1 cellular context compared by ENCODE assay signal in the genomic region with DNA sequence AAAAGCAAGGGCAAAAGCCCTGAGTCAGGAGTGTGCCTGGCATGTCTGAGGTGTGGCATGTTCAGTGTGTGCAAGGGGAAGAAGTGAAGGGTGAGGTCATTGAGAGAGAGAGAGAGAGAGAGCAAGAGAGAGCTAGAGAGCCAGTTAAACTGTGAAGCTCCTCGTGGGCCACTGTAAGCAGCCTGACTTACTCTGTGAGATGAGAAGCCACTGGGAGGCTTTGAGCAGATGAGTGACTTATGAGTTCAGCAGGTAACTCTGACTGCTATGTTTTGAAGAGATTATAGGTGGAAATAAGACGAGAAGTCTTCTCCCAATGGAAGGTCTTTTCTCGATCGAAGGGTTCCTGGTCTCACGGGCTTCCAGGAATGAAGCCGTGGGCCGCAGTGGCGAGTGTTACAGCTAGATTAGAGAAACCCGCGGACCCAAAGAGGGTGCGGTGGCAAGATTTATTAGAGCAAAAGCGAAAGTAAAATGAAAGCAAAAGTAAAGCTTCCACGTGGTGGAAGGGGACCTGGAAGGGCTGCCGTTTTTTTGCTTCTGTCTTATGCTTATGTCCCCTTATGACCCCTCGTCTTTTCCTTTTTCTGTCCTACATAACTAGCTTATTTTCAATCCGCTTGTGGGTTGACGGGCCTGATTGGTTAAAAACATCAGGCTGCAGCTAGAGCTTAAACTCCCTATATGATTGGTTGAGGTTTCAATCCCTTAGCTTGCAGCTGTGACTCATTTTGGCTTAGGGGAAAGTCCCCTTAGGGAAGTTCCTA.
TF ChIP-seq lines count a peak whose summit lies in the region.

No MANE protein-coding gene starts in this region.

TF ChIP-seq in K562, 482 proteins besides CTCF, POLR2A, EP300 and RAD21 (continued from another document and continues in another):
- TF ChIP-seq MYC (IDR thresholded peaks at IDR 0.05; ENCODE audit: low read depth, low read length) (peak; percentile 94), MYC (CRISPR knock-in tag; IDR thresholded peaks at IDR 0.05; ENCODE audit: borderline replicate concordance, low read depth) (0 out of 2 replicates have a peak, but pooled peaks have one; percentile 55), MEF2D (tag; conservative IDR thresholded peaks at IDR 0.05; ENCODE audit: low read depth) (0 out of 2 replicates have a peak, but pooled peaks have one; percentile 64), ZKSCAN8 (CRISPR knock-in tag; IDR thresholded peaks at IDR 0.05) (no peak), ARID2 (IDR thresholded peaks at IDR 0.05) (peak; percentile 53; the same call in 1 of the 2 replicates), FOXJ3 (CRISPR knock-in tag; IDR thresholded peaks at IDR 0.05) (no peak), ARNT (IDR thresholded peaks at IDR 0.05) (peak in 1 of 2 experiments; percentile 87; a peak in 3 of 4 replicates), ZNF586 (CRISPR knock-in tag; conservative IDR thresholded peaks at IDR 0.05) (no peak), ZNF217 (CRISPR knock-in tag; IDR thresholded peaks at IDR 0.05) (no peak), ZNF766 (CRISPR knock-in tag; conservative IDR thresholded peaks at IDR 0.05) (peak; percentile 83), SIN3B (IDR thresholded peaks at IDR 0.05; ENCODE audit: low read depth) (no peak), KDM5B (IDR thresholded peaks at IDR 0.05; ENCODE audit: insufficient replicate concordance, low read depth, low read length) (peak; percentile 47), RBM15 (IDR thresholded peaks at IDR 0.05; ENCODE audit: insufficient read depth, low read length) (no peak), NKRF (IDR thresholded peaks at IDR 0.05; ENCODE audit: borderline replicate concordance) (peak; percentile 95), POLR2AphosphoS2 (IDR thresholded peaks at IDR 0.05; ENCODE audit: low read length) (no peak), ZNF354B (CRISPR knock-in tag; IDR thresholded peaks at IDR 0.05) (no peak), NCOR1 (IDR thresholded peaks at IDR 0.05) (peak; percentile 65), E2F8 (IDR thresholded peaks at IDR 0.05; ENCODE audit: low read depth, partially characterized antibody) (peak; percentile 56), ZNF785 (CRISPR knock-in tag; IDR thresholded peaks at IDR 0.05) (no peak), ZNF584 (CRISPR knock-in tag; IDR thresholded peaks at IDR 0.05; ENCODE audit: low read depth) (no peak), MLLT1 (IDR thresholded peaks at IDR 0.05) (peak; percentile 63 to 86), ZBTB8A (IDR thresholded peaks at IDR 0.05; ENCODE audit: partially characterized antibody) (no peak), HMG20B (CRISPR knock-in tag; IDR thresholded peaks at IDR 0.05) (no peak), ESRRB (CRISPR knock-in tag; IDR thresholded peaks at IDR 0.05; ENCODE audit: borderline replicate concordance) (no peak), ATF7 (IDR thresholded peaks at IDR 0.05) (peak; percentile 97), TCF15 (CRISPR knock-in tag; IDR thresholded peaks at IDR 0.05) (no peak), PCBP1 (IDR thresholded peaks at IDR 0.05; ENCODE audit: low read depth, low read length, poor library complexity, severe bottlenecking) (no peak), MEF2A (IDR thresholded peaks at IDR 0.05; ENCODE audit: control insufficient read depth, low read depth, low read length) (no peak), ZNF551 (CRISPR knock-in tag; IDR thresholded peaks at IDR 0.05) (no peak), CHD1 (IDR thresholded peaks at IDR 0.05; ENCODE audit: low read length) (no peak), FOSL1 (tag; conservative IDR thresholded peaks at IDR 0.05) (peak; percentile 91), CTCFL (IDR thresholded peaks at IDR 0.05; ENCODE audit: borderline replicate concordance, insufficient read depth, low read depth, low read length, poor library complexity, severe bottlenecking) (no peak), PYGO2 (tag; IDR thresholded peaks at IDR 0.05) (no peak), NRF1 (conservative IDR thresholded peaks at IDR 0.05 in 1 of 2, IDR thresholded peaks at IDR 0.05 in 1 of 2) (peak in 1 of 2 experiments; percentile 23; a peak in 1 of 4 replicates), XRCC4 (IDR thresholded peaks at IDR 0.05; ENCODE audit: extremely low read depth, insufficient read depth, insufficient read length) (no peak), GABPB1 (CRISPR knock-in tag; IDR thresholded peaks at IDR 0.05) (no peak; the same call in 1 of the 2 replicates), CBX8 (IDR thresholded peaks at IDR 0.05; ENCODE audit: borderline replicate concordance, extremely low read depth, low read depth, low read length, poor library complexity, severe bottlenecking) (no peak), TFAM (CRISPR knock-in tag; conservative IDR thresholded peaks at IDR 0.05) (no peak), TCF7 (IDR thresholded peaks at IDR 0.05; ENCODE audit: borderline replicate concordance) (no peak), KAT8 (IDR thresholded peaks at IDR 0.05; ENCODE audit: low read depth) (no peak), STAG1 (CRISPR knock-in tag; IDR thresholded peaks at IDR 0.05; ENCODE audit: borderline replicate concordance) (no peak)
- TF ChIP-seq, protein P1, sequence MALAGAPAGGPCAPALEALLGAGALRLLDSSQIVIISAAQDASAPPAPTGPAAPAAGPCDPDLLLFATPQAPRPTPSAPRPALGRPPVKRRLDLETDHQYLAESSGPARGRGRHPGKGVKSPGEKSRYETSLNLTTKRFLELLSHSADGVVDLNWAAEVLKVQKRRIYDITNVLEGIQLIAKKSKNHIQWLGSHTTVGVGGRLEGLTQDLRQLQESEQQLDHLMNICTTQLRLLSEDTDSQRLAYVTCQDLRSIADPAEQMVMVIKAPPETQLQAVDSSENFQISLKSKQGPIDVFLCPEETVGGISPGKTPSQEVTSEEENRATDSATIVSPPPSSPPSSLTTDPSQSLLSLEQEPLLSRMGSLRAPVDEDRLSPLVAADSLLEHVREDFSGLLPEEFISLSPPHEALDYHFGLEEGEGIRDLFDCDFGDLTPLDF (CRISPR knock-in tag; IDR thresholded peaks at IDR 0.05): no peak
- TF ChIP-seq, protein P2, sequence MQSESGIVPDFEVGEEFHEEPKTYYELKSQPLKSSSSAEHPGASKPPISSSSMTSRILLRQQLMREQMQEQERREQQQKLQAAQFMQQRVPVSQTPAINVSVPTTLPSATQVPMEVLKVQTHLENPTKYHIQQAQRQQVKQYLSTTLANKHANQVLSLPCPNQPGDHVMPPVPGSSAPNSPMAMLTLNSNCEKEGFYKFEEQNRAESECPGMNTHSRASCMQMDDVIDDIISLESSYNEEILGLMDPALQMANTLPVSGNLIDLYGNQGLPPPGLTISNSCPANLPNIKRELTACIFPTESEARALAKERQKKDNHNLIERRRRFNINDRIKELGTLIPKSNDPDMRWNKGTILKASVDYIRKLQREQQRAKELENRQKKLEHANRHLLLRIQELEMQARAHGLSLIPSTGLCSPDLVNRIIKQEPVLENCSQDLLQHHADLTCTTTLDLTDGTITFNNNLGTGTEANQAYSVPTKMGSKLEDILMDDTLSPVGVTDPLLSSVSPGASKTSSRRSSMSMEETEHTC (IDR thresholded peaks at IDR 0.05): 0 out of 2 replicates have a peak, but pooled peaks have one; percentile 0
- TF ChIP-seq, protein P3, sequence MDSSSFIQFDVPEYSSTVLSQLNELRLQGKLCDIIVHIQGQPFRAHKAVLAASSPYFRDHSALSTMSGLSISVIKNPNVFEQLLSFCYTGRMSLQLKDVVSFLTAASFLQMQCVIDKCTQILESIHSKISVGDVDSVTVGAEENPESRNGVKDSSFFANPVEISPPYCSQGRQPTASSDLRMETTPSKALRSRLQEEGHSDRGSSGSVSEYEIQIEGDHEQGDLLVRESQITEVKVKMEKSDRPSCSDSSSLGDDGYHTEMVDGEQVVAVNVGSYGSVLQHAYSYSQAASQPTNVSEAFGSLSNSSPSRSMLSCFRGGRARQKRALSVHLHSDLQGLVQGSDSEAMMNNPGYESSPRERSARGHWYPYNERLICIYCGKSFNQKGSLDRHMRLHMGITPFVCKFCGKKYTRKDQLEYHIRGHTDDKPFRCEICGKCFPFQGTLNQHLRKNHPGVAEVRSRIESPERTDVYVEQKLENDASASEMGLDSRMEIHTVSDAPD (CRISPR knock-in tag; IDR thresholded peaks at IDR 0.05): no peak
- TF ChIP-seq, protein P4, sequence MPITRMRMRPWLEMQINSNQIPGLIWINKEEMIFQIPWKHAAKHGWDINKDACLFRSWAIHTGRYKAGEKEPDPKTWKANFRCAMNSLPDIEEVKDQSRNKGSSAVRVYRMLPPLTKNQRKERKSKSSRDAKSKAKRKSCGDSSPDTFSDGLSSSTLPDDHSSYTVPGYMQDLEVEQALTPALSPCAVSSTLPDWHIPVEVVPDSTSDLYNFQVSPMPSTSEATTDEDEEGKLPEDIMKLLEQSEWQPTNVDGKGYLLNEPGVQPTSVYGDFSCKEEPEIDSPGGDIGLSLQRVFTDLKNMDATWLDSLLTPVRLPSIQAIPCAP (CRISPR knock-in tag; IDR thresholded peaks at IDR 0.05; ENCODE audit: borderline replicate concordance): no peak
- TF ChIP-seq, protein P5, sequence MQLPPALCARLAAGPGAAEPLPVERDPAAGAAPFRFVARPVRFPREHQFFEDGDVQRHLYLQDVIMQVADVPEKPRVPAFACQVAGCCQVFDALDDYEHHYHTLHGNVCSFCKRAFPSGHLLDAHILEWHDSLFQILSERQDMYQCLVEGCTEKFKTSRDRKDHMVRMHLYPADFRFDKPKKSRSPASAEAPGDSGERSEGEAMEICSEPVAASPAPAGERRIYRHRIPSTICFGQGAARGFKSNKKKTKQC (CRISPR knock-in tag; IDR thresholded peaks at IDR 0.05): no peak; the same call in 1 of the 2 replicates
- TF ChIP-seq, protein P6, sequence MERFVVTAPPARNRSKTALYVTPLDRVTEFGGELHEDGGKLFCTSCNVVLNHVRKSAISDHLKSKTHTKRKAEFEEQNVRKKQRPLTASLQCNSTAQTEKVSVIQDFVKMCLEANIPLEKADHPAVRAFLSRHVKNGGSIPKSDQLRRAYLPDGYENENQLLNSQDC (CRISPR knock-in tag; IDR thresholded peaks at IDR 0.05): no peak; the same call in 1 of the 2 replicates
